Comparison of ENCODE assay signal across 9 cellular contexts in genomic region chr19:38209671-38210457, GRCh38. TPM values are rescaled to one million over a fixed set of nuclear protein-coding genes. Genes with fewer than 3 reads are reported as not detected.
A peak's percentile ranks its signal among the peaks of the same experiment; 100 is the strongest.
DNase-seq lines count a peak whose midpoint lies in the region; ATAC-seq and TF ChIP-seq lines count a peak whose summit lies in the region.
"Had no signal": no experiment of that assay in that cellular context is flagged by ENCODE, and none has a peak within 500 bp of the region (broad histone marks: within the 10 kb centered on the region; RNA-seq: fewer than 3 reads in every experiment).

No MANE protein-coding gene starts in this region.

- H3K4me1 Mint-ChIP-seq in IgD-negative memory B cell: peaks cover 15 to 21% (median 16%) of the 10 kb centered on the region in 3 donors
- H3K4me1 Mint-ChIP-seq in stimulated activated naive B cell treated with anti-CD40 and anti-IgM and Interleukin-4, amounts not matched to agents 10 μg/mL and 1 μg/mL and 100 μg/mL, for 72 hours: peaks cover 26 to 43% of the 10 kb centered on the region in 2 donors
- peaks cover 18% of the 10 kb centered on the region for H3K4me1 Mint-ChIP-seq in activated naive CD8-positive, alpha-beta T cell treated with anti-CD3 and anti-CD28 coated beads for 36 hours

- peaks cover 0 to 4% (median 0%) of the 10 kb centered on the region in 3 donors for H3K9me3 Mint-ChIP-seq in IgD-negative memory B cell
- peaks cover 0 to 2% of the 10 kb centered on the region in 2 donors for H3K9me3 Mint-ChIP-seq in stimulated activated naive B cell treated with anti-CD40 and anti-IgM and Interleukin-4, amounts not matched to agents 10 μg/mL and 1 μg/mL and 100 μg/mL, for 72 hours
- H3K9me3 Mint-ChIP-seq in activated naive CD8-positive, alpha-beta T cell treated with anti-CD3 and anti-CD28 coated beads for 36 hours: peaks cover 6% of the 10 kb centered on the region

- peak overlapping the region in 2 of 3 donors; percentile 25 to 47 for H3K27ac Mint-ChIP-seq in IgD-negative memory B cell
- H3K27ac Mint-ChIP-seq in stimulated activated naive B cell treated with anti-CD40 and anti-IgM and Interleukin-4, amounts not matched to agents 10 μg/mL and 1 μg/mL and 100 μg/mL, for 72 hours: peak overlapping the region; percentile 22
- no peak overlapping the region for H3K27ac Mint-ChIP-seq in activated naive CD8-positive, alpha-beta T cell treated with anti-CD3 and anti-CD28 coated beads for 36 hours

- H3K36me3 Mint-ChIP-seq in IgD-negative memory B cell: peaks cover 10% of the 10 kb centered on the region
- peaks cover 37 to 45% of the 10 kb centered on the region in 2 donors for H3K36me3 Mint-ChIP-seq in stimulated activated naive B cell treated with anti-CD40 and anti-IgM and Interleukin-4, amounts not matched to agents 10 μg/mL and 1 μg/mL and 100 μg/mL, for 72 hours
- H3K36me3 Mint-ChIP-seq in activated naive CD8-positive, alpha-beta T cell treated with anti-CD3 and anti-CD28 coated beads for 36 hours: peaks cover 8% of the 10 kb centered on the region

- no peak for ATAC-seq in stimulated activated naive B cell treated with anti-CD40 and anti-IgM and Interleukin-4, amounts not matched to agents 10 μg/mL and 1 μg/mL and 100 μg/mL, for 72 hours (replicated peaks)
- ATAC-seq in GM18873 (IDR thresholded peaks at IDR 0.05; ENCODE audit: low FRiP score, unreplicated experiment) (no peak), GM19452 (IDR thresholded peaks at IDR 0.05; ENCODE audit: unreplicated experiment) (no peak)

- in situ Hi-C loops in brain microvascular endothelial cell (cut with HindIII; ENCODE audit: low pct_ligation_motif_present, low sequenced_read_pairs): no loop called here

- no peak overlapping the region for H3K27ac ChIP-seq in brain microvascular endothelial cell
- H3K27ac ChIP-seq: KMS-11 had no signal

- peaks cover 34% of the 10 kb centered on the region for H3K27me3 Mint-ChIP-seq in IgD-negative memory B cell
- peaks cover 36 to 50% of the 10 kb centered on the region in 2 donors for H3K27me3 Mint-ChIP-seq in stimulated activated naive B cell treated with anti-CD40 and anti-IgM and Interleukin-4, amounts not matched to agents 10 μg/mL and 1 μg/mL and 100 μg/mL, for 72 hours
- H3K27me3 Mint-ChIP-seq in activated naive CD8-positive, alpha-beta T cell treated with anti-CD3 and anti-CD28 coated beads for 36 hours: peaks cover 65% of the 10 kb centered on the region

- H3K27me3 ChIP-seq in brain microvascular endothelial cell (replicated peaks): no peaks in the 10 kb centered on the region

- no peak for TF ChIP-seq CTCF in brain microvascular endothelial cell (IDR thresholded peaks at IDR 0.05; ENCODE audit: low read depth, low read length, missing control alignments)

- DNase-seq in brain microvascular endothelial cell (no peak), islet precursor cell (peak; percentile 56), activated gamma-delta T cell (lab: John Stamatoyannopoulos, UW) (no peak)
- no peak for DNase-seq in stimulated activated naive B cell treated with anti-CD40 and anti-IgM and Interleukin-4, amounts not matched to agents 10 μg/mL and 1 μg/mL and 100 μg/mL, for 72 hours
- no peak for DNase-seq in activated naive CD8-positive, alpha-beta T cell treated with anti-CD3 and anti-CD28 coated beads for 36 hours

- peaks cover 2% of the 10 kb centered on the region for H3K36me3 ChIP-seq in brain microvascular endothelial cell (replicated peaks)

- H3K4me3 Mint-ChIP-seq in IgD-negative memory B cell: peak overlapping the region in 1 of 4 donors; percentile 84
- H3K4me3 Mint-ChIP-seq in stimulated activated naive B cell treated with anti-CD40 and anti-IgM and Interleukin-4, amounts not matched to agents 10 μg/mL and 1 μg/mL and 100 μg/mL, for 72 hours: peak overlapping the region; percentile 1 to 34
- no peak overlapping the region for H3K4me3 Mint-ChIP-seq in activated naive CD8-positive, alpha-beta T cell treated with anti-CD3 and anti-CD28 coated beads for 36 hours

- H3K4me3 ChIP-seq in brain microvascular endothelial cell (ENCODE audit: low read depth, low read length): peak overlapping the region; percentile 26

RNA-seq across cellular contexts. Expression of gene DPF1, which starts 14.2 kb away (rescaled TPM):
- 0.24 TPM for polyA plus RNA-seq in IgD-negative memory B cell
- under 1 TPM; 0.41 to 0.50 TPM for total RNA-seq in activated naive CD8-positive, alpha-beta T cell treated with anti-CD3 and anti-CD28 coated beads for 36 hours

RNA-seq across cellular contexts. Expression of gene PPP1R14A, which starts 46.3 kb away (rescaled TPM):
- 79.1 TPM for polyA plus RNA-seq in IgD-negative memory B cell
- total RNA-seq in activated naive CD8-positive, alpha-beta T cell treated with anti-CD3 and anti-CD28 coated beads for 36 hours: not detected

RNA-seq across cellular contexts. Expression of gene SPINT2, which starts 54.5 kb away (rescaled TPM):
- polyA plus RNA-seq in IgD-negative memory B cell: 167 TPM
- 10 to 100 TPM; 28.2 to 31.7 TPM for total RNA-seq in activated naive CD8-positive, alpha-beta T cell treated with anti-CD3 and anti-CD28 coated beads for 36 hours
